ENCODE assay signal across 12 cellular contexts in the genomic region with DNA sequence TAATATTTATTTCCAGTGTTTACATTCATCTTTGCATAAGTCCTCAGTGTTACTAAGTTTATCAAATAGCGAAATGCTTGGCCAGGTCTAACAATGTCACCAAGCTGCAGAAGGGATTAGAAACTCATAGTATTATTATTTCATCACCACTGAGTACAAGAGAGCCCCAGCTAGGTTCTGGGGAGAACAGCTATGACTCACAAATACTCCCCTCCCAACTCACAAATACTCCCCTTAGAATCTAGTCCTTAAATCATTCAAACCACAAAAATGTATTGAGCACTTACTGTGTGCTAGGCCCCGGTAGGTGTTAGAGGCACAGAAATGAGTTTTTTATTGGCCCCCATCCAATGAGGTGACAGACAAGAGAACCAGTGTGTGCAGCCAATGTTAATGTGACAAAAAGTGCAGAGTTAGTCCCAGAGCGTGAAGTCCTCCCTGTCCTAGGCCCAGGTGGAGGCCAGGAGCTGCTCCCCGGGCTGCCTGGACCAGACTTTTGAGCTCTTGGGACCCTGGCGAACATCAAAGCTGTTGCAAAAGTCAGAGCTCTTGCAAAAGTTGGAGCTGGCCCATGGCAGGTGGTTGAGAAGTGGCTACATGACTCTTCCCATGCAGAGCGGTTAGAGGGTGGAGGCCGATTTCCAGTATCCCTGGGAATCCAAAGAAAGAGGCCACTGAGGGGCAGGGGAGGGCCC. TPM values are rescaled to one million over a fixed set of nuclear protein-coding genes. Genes with fewer than 3 reads are reported as not detected.
DNase-seq lines count a peak whose midpoint lies in the region; ATAC-seq and TF ChIP-seq lines count a peak whose summit lies in the region.
"Had no signal": no experiment of that assay in that cellular context is flagged by ENCODE, and none has a peak within 500 bp of the region (broad histone marks: within the 10 kb centered on the region; RNA-seq: fewer than 3 reads in every experiment).

No MANE protein-coding gene starts in this region.

- H3K4me3 ChIP-seq in lower leg skin (ENCODE audit: low read depth, poor library complexity, severe bottlenecking), result no peak overlapping the region

- intact Hi-C loops in lower leg skin (cut with DNase I; ENCODE audit: low total_unique reads), result no loop called here

- no peak for TF ChIP-seq POLR2A in lower leg skin (IDR thresholded peaks at IDR 0.05)

- ATAC-seq in GM21825 (IDR thresholded peaks at IDR 0.05; ENCODE audit: unreplicated experiment) (peak; percentile 44), HG03575 (IDR thresholded peaks at IDR 0.05; ENCODE audit: extremely low read depth, insufficient number of reproducible peaks, low FRiP score, unreplicated experiment) (peak; percentile 51), HG02571 (IDR thresholded peaks at IDR 0.05; ENCODE audit: unreplicated experiment) (no peak)
- ATAC-seq: left ventricle myocardium superior had no signal

- DNase-seq in GM13976 (ENCODE audit: low spot score) (peak; percentile 67), iris pigment epithelial cell (ENCODE audit: low read depth) (peak; percentile 86), HPDE6-E6E7 (ENCODE audit: extremely low spot score) (no peak), NCI-H1048 (lab: John Stamatoyannopoulos, UW) (no peak), lower leg skin (ENCODE audit: low spot score in 2 of 2) (no peak)
- DNase-seq: activated CD8-positive, alpha-beta memory T cell treated with anti-CD3 and anti-CD28 coated beads for 24 hours; cortex of kidney; left ventricle myocardium superior; trophoblast cell had no signal

- no peak for TF ChIP-seq CTCF in GM13976 (IDR thresholded peaks at IDR 0.05; ENCODE audit: borderline replicate concordance, control extremely low read depth, extremely low read depth, insufficient read depth, missing control alignments)
- TF ChIP-seq CTCF in lower leg skin (IDR thresholded peaks at IDR 0.05), result no peak

- in situ Hi-C loops in GM13976 (cut with MboI; ENCODE audit: low sequenced_read_pairs, unreplicated experiment), result no loop called here

- 88% methylated on average over 7 of the region's 7 CpGs for WGBS in lower leg skin, 2 donors

RNA-seq across cellular contexts. Expression of a gene that starts 9.8 kb away (rescaled TPM):
- total RNA-seq in lower leg skin, result 10 to 100 TPM; 16.7 to 25.1 (median 22.0) TPM

Comparison
In these comparisons a context has a peak if more than half of its experiments do, and no peak if none do; other contexts are left out.
1. DNase-seq: peak in GM13976 (single experiment) and iris pigment epithelial cell (single experiment); none in HPDE6-E6E7 (single experiment), NCI-H1048 (single experiment) and lower leg skin (0 of 2).